ENCODE assay signal across 8 cellular contexts in genomic region chr11:34585870-34586654, GRCh38. TPM values are rescaled to one million over a fixed set of nuclear protein-coding genes. Genes with fewer than 3 reads are reported as not detected.
DNase-seq lines count a peak whose midpoint lies in the region; ATAC-seq, FAIRE-seq and TF ChIP-seq lines count a peak whose summit lies in the region.
"Had no signal": no experiment of that assay in that cellular context is flagged by ENCODE, and none has a peak within 500 bp of the region (broad histone marks: within the 10 kb centered on the region; RNA-seq: fewer than 3 reads in every experiment).

No MANE protein-coding gene starts in this region.

- peak overlapping the region in 2 of 4 donors; percentile 48 to 52 for H3K27ac ChIP-seq in pancreas

- H3K9me3 ChIP-seq in pancreas: no peaks in the 10 kb centered on the region

- no peaks in the 10 kb centered on the region for H3K27me3 ChIP-seq in pancreas

- intact Hi-C loops in pancreas (cut with DNase I): loop anchor here in 2 of 3 donors (5.0 to 10.0 kb wide), 3 partner anchors 66 to 311 kb away; no protein-coding TSS in a partner anchor

- ATAC-seq in GM21786 (IDR thresholded peaks at IDR 0.05; ENCODE audit: unreplicated experiment): peak; percentile 71
- peak; percentile 62 to 83 (median 75) for ATAC-seq in pancreas

- peaks cover 6 to 18% (median 7%) of the 10 kb centered on the region in 3 donors for H3K4me1 ChIP-seq in pancreas

- peak; percentile 54 for FAIRE-seq in pancreas (lab: Jason Lieb, UNC)
- FAIRE-seq: endometrium had no signal

- DNase-seq in GM04503 (ENCODE audit: low read depth) (peak; percentile 14), LNCaP clone FGC (ENCODE audit: low read depth) (peak; percentile 15), SW480 (ENCODE audit: low spot score) (peak; percentile 81), fibroblast of the conjunctiva (ENCODE audit: low read depth) (peak; percentile 63), pancreas (no peak)
- DNase-seq in stimulated activated CD4-positive, alpha-beta T cell treated with anti-CD3 and anti-CD28 coated beads, Interleukin-4, amount 100 ng/mL, for 1 hour: no peak

- no peaks in the 10 kb centered on the region for H3K36me3 ChIP-seq in pancreas

- whole genome bisulfite sequencing in pancreas, 2 donors: 3 to 5% methylated on average over 7 of the region's 7 CpGs

- H3K4me3 ChIP-seq in LNCaP clone FGC (ENCODE audit: low read depth, low read length) (no peak overlapping the region), pancreas (no peak overlapping the region)

- TF ChIP-seq CTCF in LNCaP clone FGC (IDR thresholded peaks at IDR 0.05; ENCODE audit: control insufficient read depth, extremely low read depth, insufficient read depth) (peak; percentile 62), pancreas (IDR thresholded peaks at IDR 0.05) (peak; percentile 29 to 62 (median 52))

RNA-seq across cellular contexts. Expression of gene EHF, which starts 34.8 kb away (rescaled TPM):
- total RNA-seq in pancreas: 10 to 100 TPM; 22.4 to 58.2 (median 33.5) TPM
- polyA plus RNA-seq in pancreas: 10 to 100 TPM in 1 of 2 donors, 1 to 10 TPM in 1; 7.7 to 14.1 TPM

Comparison
In these comparisons a context has a peak if more than half of its experiments do, and no peak if none do; other contexts are left out.
1. DNase-seq: peak in GM04503 (single experiment), LNCaP clone FGC (single experiment), SW480 (single experiment) and fibroblast of the conjunctiva (single experiment); none in pancreas (0 of 6) and stimulated activated CD4-positive, alpha-beta T cell treated with anti-CD3 and anti-CD28 coated beads, Interleukin-4, amount 100 ng/mL, for 1 hour (single experiment).